26 cellular contexts compared by ENCODE assay signal in genomic region chr17:3998436-3998835, GRCh38. TPM values are rescaled to one million over a fixed set of nuclear protein-coding genes. Genes with fewer than 3 reads are reported as not detected.
DNase-seq lines count a peak whose midpoint lies in the region; ATAC-seq, FAIRE-seq and TF ChIP-seq lines count a peak whose summit lies in the region.
"Had no signal": no experiment of that assay in that cellular context is flagged by ENCODE, and none has a peak within 500 bp of the region (broad histone marks: within the 10 kb centered on the region; RNA-seq: fewer than 3 reads in every experiment).

No MANE protein-coding gene starts in this region.

- H3K27me3 ChIP-seq in heart right ventricle: peaks cover 0 to 11% (median 4%) of the 10 kb centered on the region in 7 donors
- peaks cover 2 to 44% (median 13%) of the 10 kb centered on the region in 3 donors for H3K27me3 ChIP-seq in sigmoid colon
- H3K27me3 ChIP-seq: BE2C; BLaER1 treated with 17β-estradiol and CSF1 and Interleukin-3, amounts not matched to agents 10 nM and 100 nM had no signal

- TF ChIP-seq CTCF in heart right ventricle (IDR thresholded peaks at IDR 0.05): no peak
- no peak for TF ChIP-seq CTCF in chondrocyte (IDR thresholded peaks at IDR 0.05)
- no peak for TF ChIP-seq CTCF in sigmoid colon (IDR thresholded peaks at IDR 0.05)

- H3K4me3 ChIP-seq in heart right ventricle: no peak overlapping the region
- H3K4me3 ChIP-seq in sigmoid colon: no peak overlapping the region
- H3K4me3 ChIP-seq: A549; BLaER1 treated with 17β-estradiol and CSF1 and Interleukin-3, amounts not matched to agents 10 nM and 100 nM; GM23338; HAP-1 had no signal

- no peak for TF ChIP-seq POLR2A in sigmoid colon (IDR thresholded peaks at IDR 0.05)

- H3K36me3 Mint-ChIP-seq in chondrocyte (ENCODE audit: low read depth): peaks cover 2% of the 10 kb centered on the region

- WGBS in heart right ventricle, 2 donors: 94 to 97% methylated on average over 4 of the region's 4 CpGs
- 97% methylated on average over 4 of the region's 4 CpGs for WGBS in sigmoid colon, 2 donors

- H3K4me1 Mint-ChIP-seq in chondrocyte (ENCODE audit: low read depth): peaks cover 11% of the 10 kb centered on the region
- H3K4me1 Mint-ChIP-seq: CD8-positive, alpha-beta memory T cell had no signal

- H3K27ac ChIP-seq in heart right ventricle (no peak overlapping the region), sigmoid colon (no peak overlapping the region)
- H3K27ac ChIP-seq: A549; BLaER1 treated with 17β-estradiol and CSF1 and Interleukin-3, amounts not matched to agents 10 nM and 100 nM had no signal

- DNase-seq in cardiac septum (ENCODE audit: low spot score): peak; percentile 6
- no peak for DNase-seq in heart right ventricle
- DNase-seq in chondrocyte (ENCODE audit: low spot score): peak; percentile 11
- peak; percentile 8 for DNase-seq in sigmoid colon
- DNase-seq in frontal cortex (ENCODE audit: low spot score in 2 of 2): no peak
- no peak for DNase-seq in NCI-H2171 treated with DMSO at 0.1 percent for 48 hours (lab: John Stamatoyannopoulos, UW)
- DNase-seq: 8988T; ACHN; AML-193; BE2C; CD4-positive, alpha-beta T cell; CD8-positive, alpha-beta memory T cell; DMS 273 treated with DMSO at 0.1 percent for 48 hours; DMS79; EL; GDM1; HFFc6 had no signal

- TF ChIP-seq EP300 in sigmoid colon (IDR thresholded peaks at IDR 0.05): no peak

- no peak overlapping the region for H3K27ac Mint-ChIP-seq in chondrocyte (ENCODE audit: unreplicated experiment)
- H3K27ac Mint-ChIP-seq: CD14-positive monocyte; CD4-positive, alpha-beta T cell; CD8-positive, alpha-beta memory T cell; GM23338; HFFc6 had no signal

- H3K27me3 Mint-ChIP-seq in chondrocyte (ENCODE audit: low read depth): no peaks in the 10 kb centered on the region

- peaks cover 0 to 21% (median 7%) of the 10 kb centered on the region in 9 donors for H3K4me1 ChIP-seq in heart right ventricle
- peaks cover 0 to 3% (median 0%) of the 10 kb centered on the region in 4 donors for H3K4me1 ChIP-seq in sigmoid colon
- H3K4me1 ChIP-seq: BE2C, HAP-1 had no signal

- peaks cover 0 to 19% (median 0%) of the 10 kb centered on the region in 11 donors for H3K9me3 ChIP-seq in heart right ventricle
- no peaks in the 10 kb centered on the region for H3K9me3 ChIP-seq in sigmoid colon
- H3K9me3 ChIP-seq: BE2C, HAP-1 had no signal

- H3K36me3 ChIP-seq in heart right ventricle (no peaks in the 10 kb centered on the region), sigmoid colon (no peaks in the 10 kb centered on the region)
- H3K36me3 ChIP-seq: BE2C; BLaER1 treated with 17β-estradiol and CSF1 and Interleukin-3, amounts not matched to agents 10 nM and 100 nM; HAP-1 had no signal

- H3K4me3 Mint-ChIP-seq in chondrocyte (ENCODE audit: unreplicated experiment): no peak overlapping the region
- H3K4me3 Mint-ChIP-seq: CD14-positive monocyte; CD4-positive, alpha-beta T cell; CD8-positive, alpha-beta memory T cell; GM23338; HFFc6 had no signal

- ATAC-seq in heart right ventricle (no peak), GM21390 (IDR thresholded peaks at IDR 0.05; ENCODE audit: unreplicated experiment) (no peak)
- ATAC-seq: A549, GM23338 had no signal

- FAIRE-seq in frontal cortex (lab: Jason Lieb, UNC): no peak
- FAIRE-seq: A549, D721Med, GM12892, GM19239 had no signal

- H3K9me3 Mint-ChIP-seq in chondrocyte (ENCODE audit: low read depth): peaks cover 19% of the 10 kb centered on the region
- H3K9me3 Mint-ChIP-seq: GM23338 had no signal

- intact Hi-C loops in cardiac septum (cut with DNase I) (no loop called here), heart right ventricle (cut with DNase I) (no loop called here), sigmoid colon (cut with DNase I) (no loop called here)

RNA-seq across cellular contexts. Expression of gene ATP2A3, which starts 34.2 kb away (rescaled TPM):
- 8.9 TPM for total RNA-seq in cardiac septum
- total RNA-seq in heart right ventricle: 10 to 100 TPM in 1 of 10 donors, 1 to 10 TPM in 9; 4.3 to 10.2 (median 5.7) TPM
- polyA plus RNA-seq in heart right ventricle: 10 to 100 TPM; 10.2 to 11.0 TPM
- total RNA-seq in chondrocyte: 0.53 to 1.7 TPM (median 1.5 TPM) in 3 replicates
- 10 to 100 TPM in 1 of 4 donors, 1 to 10 TPM in 3; 3.6 to 12.7 (median 5.0) TPM for total RNA-seq in sigmoid colon
- polyA plus RNA-seq in sigmoid colon: 100 to 1,000 TPM in 1 of 3 donors, 10 to 100 TPM in 2; 19.2 to 158 (median 21.6) TPM
- 2.4 TPM for total RNA-seq in frontal cortex

Comparison
In these comparisons a context has a peak if more than half of its experiments do, and no peak if none do; other contexts are left out.
1. DNase-seq: peak in cardiac septum (single experiment), chondrocyte (single experiment) and sigmoid colon (single experiment); none in heart right ventricle (0 of 2), frontal cortex (0 of 2) and NCI-H2171 treated with DMSO at 0.1 percent for 48 hours (single experiment).